ENCODE assay signal across 8 cellular contexts in the genomic region with DNA sequence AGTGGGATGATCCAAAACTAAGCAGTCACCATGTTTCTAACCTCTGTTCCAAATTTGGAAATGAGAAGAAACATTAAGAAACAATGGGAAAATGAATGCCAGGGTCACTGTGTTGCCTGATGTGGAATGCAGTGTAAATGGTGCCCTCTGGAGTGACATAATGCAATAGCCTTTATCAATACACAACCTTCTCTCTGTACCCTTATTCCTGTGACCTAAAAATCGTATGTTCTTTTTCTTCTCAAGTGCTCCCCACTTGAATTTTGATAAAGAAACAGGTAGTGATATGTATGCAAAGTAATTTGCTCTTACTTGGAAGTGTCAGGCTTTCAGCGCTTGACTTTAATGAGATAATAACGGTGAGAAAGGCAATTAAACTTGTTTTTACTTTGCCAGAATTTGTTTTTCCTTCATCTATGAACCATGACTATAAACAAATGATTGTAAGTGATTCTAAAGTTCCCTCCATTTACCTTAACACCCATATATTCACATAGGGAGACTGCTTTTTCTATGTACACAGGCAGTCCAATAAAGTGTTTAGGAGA.
DNase-seq lines count a peak whose midpoint lies in the region; ATAC-seq and TF ChIP-seq lines count a peak whose summit lies in the region.

No MANE protein-coding gene starts in this region.

- H3K4me1 ChIP-seq in mammary epithelial cell (ENCODE audit: insufficient read depth, low read length) = no peaks in the 10 kb centered on the region

- WGBS in mammary epithelial cell (ENCODE audit: low coverage, missing lambda C conversion rate) = 65% methylated on average over 3 of the region's 3 CpGs

- H3K27ac ChIP-seq in mammary epithelial cell (ENCODE audit: insufficient read depth, low read depth, low read length) = no peak overlapping the region

- H3K79me2 ChIP-seq in mammary epithelial cell (ENCODE audit: insufficient read depth, low read length) = no peaks in the 10 kb centered on the region

- DNase-seq in Daoy (ENCODE audit: low read depth) (peak; percentile 5), LoVo (ENCODE audit: low spot score) (peak; percentile 47), mammary epithelial cell (peak; percentile 43), myocyte (ENCODE audit: low read depth) (peak; percentile 56), NCI-H345 treated with DMSO at 0.1 percent for 48 hours (lab: John Stamatoyannopoulos, UW; ENCODE audit: unreplicated experiment) (no peak)
- no peak for DNase-seq in stimulated activated naive CD4-positive, alpha-beta T cell (lab: John Stamatoyannopoulos, UW)

- no peaks in the 10 kb centered on the region for H3K27me3 ChIP-seq in mammary epithelial cell (ENCODE audit: insufficient read depth, low read length)

- dilution Hi-C loops in mammary epithelial cell (cut with HindIII; ENCODE audit: low sequenced_read_pairs) = no loop called here

- H3K9me3 ChIP-seq in mammary epithelial cell (replicated peaks; ENCODE audit: insufficient read depth, low read length) = no peaks in the 10 kb centered on the region

- TF ChIP-seq CTCF in mammary epithelial cell (conservative IDR thresholded peaks at IDR 0.05 in 1 of 2, IDR thresholded peaks at IDR 0.05 in 1 of 2; ENCODE audit: extremely low read depth in 1 of 2, insufficient read depth in 1 of 2, low read depth in 1 of 2, low read length in 2 of 2) = peak; percentile 68 to 75

- no peak overlapping the region for H3K9ac ChIP-seq in mammary epithelial cell (ENCODE audit: insufficient read depth, low read length)

- no peak overlapping the region for H3K4me3 ChIP-seq in mammary epithelial cell (replicated peaks in 1 of 3; ENCODE audit: insufficient read depth in 1 of 3, low read depth in 2 of 3, low read length in 3 of 3)

- H3K4me2 ChIP-seq in mammary epithelial cell (ENCODE audit: insufficient read depth, low read depth, low read length) = no peak overlapping the region

- CTCF ChIA-PET in mammary epithelial cell (lab: Charles Lee; ENCODE audit: low non-redundant PET) = interaction anchor here (0.7 kb wide), 1 partner anchor 978 kb away, joined by 3 read pairs; no protein-coding TSS in a partner anchor

- in situ Hi-C loops in mammary epithelial cell (cut with MboI; ENCODE audit: low sequenced_read_pairs in 2 of 2) = loop anchor here in 1 of 2 donors (5.0 kb wide), 1 partner anchor 368 kb away; no protein-coding TSS in a partner anchor

- ATAC-seq in GM19023 (IDR thresholded peaks at IDR 0.05; ENCODE audit: unreplicated experiment) (no peak), HG02571 (IDR thresholded peaks at IDR 0.05; ENCODE audit: unreplicated experiment) (no peak)

- H4K20me1 ChIP-seq in mammary epithelial cell (ENCODE audit: insufficient read depth, low read length) = no peaks in the 10 kb centered on the region

- no peak overlapping the region for H2AFZ ChIP-seq in mammary epithelial cell (ENCODE audit: low read depth, low read length)

- intact Hi-C loops in mammary epithelial cell (cut with micrococcal nuclease) = loop anchor here (1.0 to 5.0 kb wide), 9 partner anchors 42 to 642 kb away; no protein-coding TSS in a partner anchor

- no peaks in the 10 kb centered on the region for H3K36me3 ChIP-seq in mammary epithelial cell (ENCODE audit: insufficient read depth, low read length)

- BruUV-seq in mammary epithelial cell (replicated peaks; lab: Mats Ljungman, UMichigan) = no TSS peak

Comparison
In these comparisons a context has a peak if more than half of its experiments do, and no peak if none do; other contexts are left out.
1. DNase-seq: peak in Daoy (single experiment), LoVo (single experiment), mammary epithelial cell (single experiment) and myocyte (single experiment); none in stimulated activated naive CD4-positive, alpha-beta T cell (0 of 6) and NCI-H345 treated with DMSO at 0.1 percent for 48 hours (single experiment).